In genomic region chr22:35154937-35155387, GRCh38 we compare ENCODE assay signal across 8 cellular contexts.
A peak's percentile ranks its signal among the peaks of the same experiment; 100 is the strongest.
DNase-seq lines count a peak whose midpoint lies in the region; ATAC-seq and TF ChIP-seq lines count a peak whose summit lies in the region.

No MANE protein-coding gene starts in this region.

- no peak overlapping the region for H3K27ac Mint-ChIP-seq in stimulated activated naive CD8-positive, alpha-beta T cell treated with anti-CD3 and anti-CD28 coated beads, Interleukin-15, amount 100 ng/mL, for 72 hours

- no peaks in the 10 kb centered on the region for H3K9me3 Mint-ChIP-seq in stimulated activated naive CD8-positive, alpha-beta T cell treated with anti-CD3 and anti-CD28 coated beads, Interleukin-15, amount 100 ng/mL, for 72 hours

- TF ChIP-seq CTCF in astrocyte of the spinal cord (IDR thresholded peaks at IDR 0.05; ENCODE audit: low read depth, low read length) = peak; percentile 91

- ATAC-seq in GM21619 (IDR thresholded peaks at IDR 0.05; ENCODE audit: unreplicated experiment) (peak; percentile 47), HG02759 (IDR thresholded peaks at IDR 0.05; ENCODE audit: unreplicated experiment) (no peak), GM18505 (IDR thresholded peaks at IDR 0.05; ENCODE audit: unreplicated experiment) (no peak)
- ATAC-seq in stimulated activated naive CD8-positive, alpha-beta T cell treated with anti-CD3 and anti-CD28 coated beads, Interleukin-15, amount 100 ng/mL, for 72 hours = peak; percentile 54

- peaks cover 75% of the 10 kb centered on the region for H3K27me3 Mint-ChIP-seq in stimulated activated naive CD8-positive, alpha-beta T cell treated with anti-CD3 and anti-CD28 coated beads, Interleukin-15, amount 100 ng/mL, for 72 hours

- DNase-seq in COLO668 (lab: John Stamatoyannopoulos, UW; ENCODE audit: unreplicated experiment) = peak; percentile 44
- peak; percentile 45 for DNase-seq in NCI-H460 (ENCODE audit: extremely low read depth, low read depth)
- peak; percentile 38 for DNase-seq in astrocyte of the spinal cord (ENCODE audit: low read depth, low spot score)
- peak; percentile 67 for DNase-seq in inferior parietal cortex (ENCODE audit: extremely low spot score)
- peak in 1 of 2 donors; percentile 29 for DNase-seq in stimulated activated naive CD8-positive, alpha-beta T cell treated with anti-CD3 and anti-CD28 coated beads, Interleukin-15, amount 100 ng/mL, for 72 hours

- peaks cover 8% of the 10 kb centered on the region for H3K4me1 Mint-ChIP-seq in stimulated activated naive CD8-positive, alpha-beta T cell treated with anti-CD3 and anti-CD28 coated beads, Interleukin-15, amount 100 ng/mL, for 72 hours

- H3K4me3 Mint-ChIP-seq in stimulated activated naive CD8-positive, alpha-beta T cell treated with anti-CD3 and anti-CD28 coated beads, Interleukin-15, amount 100 ng/mL, for 72 hours = no peak overlapping the region

- no peak for TF ChIP-seq POLR2A in GM18505 (IDR thresholded peaks at IDR 0.05; ENCODE audit: borderline replicate concordance, extremely low read depth, insufficient read depth, insufficient read length)

- in situ Hi-C loops in astrocyte of the spinal cord (cut with HindIII; ENCODE audit: low sequenced_read_pairs) = no loop called here

- no peak overlapping the region for H3K4me3 ChIP-seq in astrocyte of the spinal cord (ENCODE audit: low read depth, low read length)

Comparison
In these comparisons a context has a peak if more than half of its experiments do, and no peak if none do; other contexts are left out.
1. ATAC-seq: peak in GM21619 (single experiment) and stimulated activated naive CD8-positive, alpha-beta T cell treated with anti-CD3 and anti-CD28 coated beads, Interleukin-15, amount 100 ng/mL, for 72 hours (single experiment); none in HG02759 (single experiment) and GM18505 (single experiment).